1 cellular context compared by ENCODE assay signal in genomic region chr20:17958326-17959256, GRCh38.
TF ChIP-seq lines count a peak whose summit lies in the region.

No MANE protein-coding gene starts in this region.

TF ChIP-seq in A549, 52 proteins besides CTCF, POLR2A, EP300 and RAD21 (continued from another document):
- TF ChIP-seq REST (IDR thresholded peaks at IDR 0.05) (no peak), CBX2 (IDR thresholded peaks at IDR 0.05; ENCODE audit: borderline replicate concordance, low read depth) (no peak), JUN (IDR thresholded peaks at IDR 0.05) (no peak), HES2 (IDR thresholded peaks at IDR 0.05) (no peak), ZFP36 (IDR thresholded peaks at IDR 0.05; ENCODE audit: borderline replicate concordance, partially characterized antibody) (no peak), ELK1 (IDR thresholded peaks at IDR 0.05; ENCODE audit: low read depth, low read length) (no peak), PBX3 (IDR thresholded peaks at IDR 0.05) (no peak), HMGXB4 (CRISPR knock-in tag; IDR thresholded peaks at IDR 0.05; ENCODE audit: borderline replicate concordance) (no peak), ZSCAN20 (CRISPR knock-in tag; IDR thresholded peaks at IDR 0.05) (no peak), USF2 (IDR thresholded peaks at IDR 0.05) (no peak)
